9 cellular contexts compared by ENCODE assay signal in the genomic region with DNA sequence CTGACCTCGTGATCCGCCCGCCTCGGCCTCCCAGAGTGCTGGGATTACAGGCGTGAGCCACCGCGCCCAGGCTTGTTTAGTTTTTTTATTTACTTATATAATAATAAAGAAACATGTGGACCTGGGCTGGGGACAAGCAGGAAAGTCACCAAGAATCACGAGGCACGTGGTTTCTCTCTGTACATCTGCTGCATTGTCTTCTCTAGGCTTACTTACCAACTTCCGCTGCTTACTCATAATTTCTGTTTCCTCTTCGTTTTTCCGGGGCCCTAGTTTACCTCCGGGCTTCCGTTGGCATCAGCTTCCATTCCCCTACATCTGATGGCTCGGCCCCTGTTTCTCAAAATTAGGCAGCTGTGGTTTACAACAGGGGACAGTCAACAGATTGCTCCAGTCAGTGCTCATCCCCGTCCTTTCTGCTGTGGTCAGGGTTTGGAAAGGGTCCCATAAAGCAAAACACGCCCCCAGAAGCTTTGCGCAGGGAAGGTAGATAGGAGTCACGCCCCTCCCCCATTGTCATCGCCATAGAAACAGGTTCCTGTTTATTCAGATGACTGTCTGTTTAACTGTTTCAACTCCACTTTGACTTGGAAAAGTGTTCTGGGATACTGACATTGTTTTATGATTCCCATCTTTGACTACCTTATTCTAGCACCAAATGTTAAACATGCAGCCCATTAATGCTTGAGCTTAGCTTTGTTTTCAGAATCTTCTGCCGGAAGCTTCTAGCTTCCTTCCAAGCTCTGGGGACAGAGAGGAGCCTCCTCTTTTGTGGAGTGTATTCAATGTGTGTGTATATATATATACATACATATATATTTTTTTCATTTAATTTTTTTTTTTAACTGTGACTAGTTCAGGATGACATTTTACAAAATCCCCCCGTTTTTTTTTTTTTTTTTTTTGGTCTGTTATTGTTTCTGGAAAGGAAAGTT. TPM values are rescaled to one million over a fixed set of nuclear protein-coding genes. Genes with fewer than 3 reads are reported as not detected.
DNase-seq lines count a peak whose midpoint lies in the region; ATAC-seq and TF ChIP-seq lines count a peak whose summit lies in the region.
"Had no signal": no experiment of that assay in that cellular context is flagged by ENCODE, and none has a peak within 500 bp of the region (broad histone marks: within the 10 kb centered on the region; RNA-seq: fewer than 3 reads in every experiment).

No MANE protein-coding gene starts in this region.

- ATAC-seq in WTC11 = peak; percentile 79
- ATAC-seq in lower lobe of right lung = peak; percentile 87

- H3K36me3 ChIP-seq in lower lobe of right lung (no peaks in the 10 kb centered on the region), WERI-Rb-1 (no peaks in the 10 kb centered on the region)

- POLR2A ChIA-PET in WTC11 (lab: Charles Lee) = no interaction called here

- intact Hi-C loops in lower lobe of right lung (cut with DNase I) = no loop called here

- H3K36me3 Mint-ChIP-seq in WTC11 = peaks cover 8% of the 10 kb centered on the region
- H3K36me3 Mint-ChIP-seq in chondrocyte (ENCODE audit: low read depth) = no peaks in the 10 kb centered on the region

- H3K4me3 Mint-ChIP-seq in WTC11 (0 out of 2 replicates have a peak overlapping the region, but pooled peaks have one; percentile 30), chondrocyte (ENCODE audit: unreplicated experiment) (peak overlapping the region; percentile 31)

- peak; percentile 74 for DNase-seq in NCI-H748 (lab: John Stamatoyannopoulos, UW; ENCODE audit: unreplicated experiment)
- DNase-seq in NCI-H748 treated with DMSO at 0.1 percent for 48 hours (lab: John Stamatoyannopoulos, UW) = no peak
- DNase-seq in Jurkat, Clone E6-1 (ENCODE audit: low read depth, low spot score) = peak; percentile 61
- peak; percentile 63 for DNase-seq in WTC11 (ENCODE audit: low spot score)
- DNase-seq in chondrocyte (ENCODE audit: low spot score) = no peak
- DNase-seq in lower lobe of right lung = peak; percentile 76
- peak; percentile 64 for DNase-seq in stimulated activated CD8-positive, alpha-beta memory T cell treated with anti-CD3 and anti-CD28 coated beads, Interleukin-12 subunit alpha, Interleukin-12 subunit beta, amount 100 ng/mL, for 24 hours (ENCODE audit: extremely low read depth)
- no peak for DNase-seq in WERI-Rb-1

- peak overlapping the region; percentile 17 for H3K4me3 ChIP-seq in Jurkat, Clone E6-1 (ENCODE audit: low read length)
- H3K4me3 ChIP-seq in lower lobe of right lung = peak overlapping the region; percentile 33
- H3K4me3 ChIP-seq in WERI-Rb-1 (ENCODE audit: low read depth, low read length) = no peak overlapping the region

- H3K27ac Mint-ChIP-seq in WTC11 (peak overlapping the region; percentile 94), chondrocyte (ENCODE audit: unreplicated experiment) (peak overlapping the region; percentile 36)

- no peaks in the 10 kb centered on the region for H3K27me3 ChIP-seq in lower lobe of right lung (ENCODE audit: low read depth)
- H3K27me3 ChIP-seq in WERI-Rb-1 (ENCODE audit: insufficient read depth, low read depth, severe bottlenecking) = no peaks in the 10 kb centered on the region

- H3K9me3 ChIP-seq in lower lobe of right lung (no peaks in the 10 kb centered on the region), WERI-Rb-1 (ENCODE audit: severe bottlenecking) (no peaks in the 10 kb centered on the region)
- H3K9me3 ChIP-seq: Caco-2 had no signal

- H3K4me1 Mint-ChIP-seq in WTC11 (peaks cover 12% of the 10 kb centered on the region), chondrocyte (ENCODE audit: low read depth) (peaks cover 14% of the 10 kb centered on the region)

- CTCF ChIA-PET in WTC11 (lab: Charles Lee) = interaction anchor here (0.8 kb wide), 1 partner anchor 93 kb away, joined by 3 read pairs; no protein-coding TSS in a partner anchor

- peaks cover 8% of the 10 kb centered on the region for H3K4me1 ChIP-seq in lower lobe of right lung

- no peaks in the 10 kb centered on the region for H3K27me3 Mint-ChIP-seq in WTC11 (ENCODE audit: low read depth)
- H3K27me3 Mint-ChIP-seq in chondrocyte (ENCODE audit: low read depth) = no peaks in the 10 kb centered on the region

- no peak for TF ChIP-seq CTCF in WTC11 (IDR thresholded peaks at IDR 0.05)
- TF ChIP-seq CTCF in chondrocyte (IDR thresholded peaks at IDR 0.05) = no peak
- no peak for TF ChIP-seq CTCF in lower lobe of right lung (IDR thresholded peaks at IDR 0.05)
- TF ChIP-seq CTCF in WERI-Rb-1 (IDR thresholded peaks at IDR 0.05; ENCODE audit: low read depth, low read length) = no peak

- H3K27ac ChIP-seq in lower lobe of right lung (peak overlapping the region; percentile 73), WERI-Rb-1 (no peak overlapping the region)

- H3K9me3 Mint-ChIP-seq in WTC11 (peaks cover 13% of the 10 kb centered on the region), chondrocyte (ENCODE audit: low read depth) (no peaks in the 10 kb centered on the region)

TF ChIP-seq in WTC11, 78 proteins besides CTCF, POLR2A, EP300 and RAD21:
- TF ChIP-seq ELF4 (CRISPR knock-in tag; IDR thresholded peaks at IDR 0.05; ENCODE audit: low read depth) (no peak), ZNF263 (CRISPR knock-in tag; IDR thresholded peaks at IDR 0.05; ENCODE audit: low read depth) (no peak), ZNF425 (CRISPR knock-in tag; conservative IDR thresholded peaks at IDR 0.05) (no peak), HMGA2 (CRISPR knock-in tag; IDR thresholded peaks at IDR 0.05) (no peak), ZNF138 (CRISPR knock-in tag; conservative IDR thresholded peaks at IDR 0.05) (no peak), RORB (CRISPR knock-in tag; IDR thresholded peaks at IDR 0.05) (no peak), E2F5 (CRISPR knock-in tag; IDR thresholded peaks at IDR 0.05) (no peak)
- TF ChIP-seq, protein P1, sequence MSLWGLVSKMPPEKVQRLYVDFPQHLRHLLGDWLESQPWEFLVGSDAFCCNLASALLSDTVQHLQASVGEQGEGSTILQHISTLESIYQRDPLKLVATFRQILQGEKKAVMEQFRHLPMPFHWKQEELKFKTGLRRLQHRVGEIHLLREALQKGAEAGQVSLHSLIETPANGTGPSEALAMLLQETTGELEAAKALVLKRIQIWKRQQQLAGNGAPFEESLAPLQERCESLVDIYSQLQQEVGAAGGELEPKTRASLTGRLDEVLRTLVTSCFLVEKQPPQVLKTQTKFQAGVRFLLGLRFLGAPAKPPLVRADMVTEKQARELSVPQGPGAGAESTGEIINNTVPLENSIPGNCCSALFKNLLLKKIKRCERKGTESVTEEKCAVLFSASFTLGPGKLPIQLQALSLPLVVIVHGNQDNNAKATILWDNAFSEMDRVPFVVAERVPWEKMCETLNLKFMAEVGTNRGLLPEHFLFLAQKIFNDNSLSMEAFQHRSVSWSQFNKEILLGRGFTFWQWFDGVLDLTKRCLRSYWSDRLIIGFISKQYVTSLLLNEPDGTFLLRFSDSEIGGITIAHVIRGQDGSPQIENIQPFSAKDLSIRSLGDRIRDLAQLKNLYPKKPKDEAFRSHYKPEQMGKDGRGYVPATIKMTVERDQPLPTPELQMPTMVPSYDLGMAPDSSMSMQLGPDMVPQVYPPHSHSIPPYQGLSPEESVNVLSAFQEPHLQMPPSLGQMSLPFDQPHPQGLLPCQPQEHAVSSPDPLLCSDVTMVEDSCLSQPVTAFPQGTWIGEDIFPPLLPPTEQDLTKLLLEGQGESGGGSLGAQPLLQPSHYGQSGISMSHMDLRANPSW (CRISPR knock-in tag; conservative IDR thresholded peaks at IDR 0.05; ENCODE audit: low read depth) = no peak
- TF ChIP-seq, protein P2, sequence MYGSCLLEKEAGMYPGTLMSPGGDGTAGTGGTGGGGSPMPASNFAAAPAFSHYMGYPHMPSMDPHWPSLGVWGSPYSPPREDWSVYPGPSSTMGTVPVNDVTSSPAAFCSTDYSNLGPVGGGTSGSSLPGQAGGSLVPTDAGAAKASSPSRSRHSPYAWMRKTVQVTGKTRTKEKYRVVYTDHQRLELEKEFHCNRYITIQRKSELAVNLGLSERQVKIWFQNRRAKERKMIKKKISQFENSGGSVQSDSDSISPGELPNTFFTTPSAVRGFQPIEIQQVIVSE (CRISPR knock-in tag; IDR thresholded peaks at IDR 0.05; ENCODE audit: borderline replicate concordance) = no peak

RNA-seq across cellular contexts. Expression of gene TXLNB, which starts 32.0 kb away (rescaled TPM):
- polyA plus RNA-seq in Jurkat, Clone E6-1 (2012; ENCODE audit: insufficient read depth, insufficient read length) = 0.52 TPM
- 0.07 to 0.16 TPM (median 0.15 TPM) in 3 replicates for total RNA-seq in WTC11 (2021)
- total RNA-seq in chondrocyte = 0.05 to 0.46 TPM (median 0.10 TPM) in 3 replicates
- total RNA-seq in lower lobe of right lung = 1.1 TPM
- total RNA-seq: Caco-2 had no signal

RNA-seq across cellular contexts. Expression of gene CITED2, which starts 50.7 kb away (rescaled TPM):
- polyA plus RNA-seq in Jurkat, Clone E6-1 (2012; ENCODE audit: insufficient read depth, insufficient read length) = 16.4 TPM
- total RNA-seq in WTC11 (2021) = 63.4 to 82.3 TPM (median 81.8 TPM) in 3 replicates
- total RNA-seq in chondrocyte = 144 to 233 TPM (median 228 TPM) in 3 replicates
- total RNA-seq in lower lobe of right lung = 275 TPM

Comparison
In these comparisons a context has a peak if more than half of its experiments do, and no peak if none do; other contexts are left out.
1. DNase-seq: peak in NCI-H748 (single experiment), Jurkat, Clone E6-1 (single experiment), WTC11 (single experiment), lower lobe of right lung (single experiment) and stimulated activated CD8-positive, alpha-beta memory T cell treated with anti-CD3 and anti-CD28 coated beads, Interleukin-12 subunit alpha, Interleukin-12 subunit beta, amount 100 ng/mL, for 24 hours (single experiment); none in NCI-H748 treated with DMSO at 0.1 percent for 48 hours (single experiment), chondrocyte (single experiment) and WERI-Rb-1 (single experiment).